15 cellular contexts compared by ENCODE assay signal in genomic region chr2:15840173-15840572, GRCh38.
DNase-seq lines count a peak whose midpoint lies in the region; ATAC-seq and TF ChIP-seq lines count a peak whose summit lies in the region.
"Had no signal": no experiment of that assay in that cellular context is flagged by ENCODE, and none has a peak within 500 bp of the region (broad histone marks: within the 10 kb centered on the region; RNA-seq: fewer than 3 reads in every experiment).

No MANE protein-coding gene starts in this region.

- ATAC-seq in foreskin keratinocyte: peak; percentile 81

- no peaks in the 10 kb centered on the region for H3K27me3 ChIP-seq in foreskin keratinocyte

- POLR2A ChIA-PET in RWPE1 (lab: Yijun Ruan, JAX; ENCODE audit: low non-redundant PET): no interaction called here

- CTCF ChIA-PET in RWPE1 (lab: Yijun Ruan, JAX): no interaction called here

- no peaks in the 10 kb centered on the region for H3K4me1 ChIP-seq in foreskin keratinocyte

- DNase-seq in HPDE6-E6E7 (ENCODE audit: extremely low spot score) (peak; percentile 44), RWPE1 (ENCODE audit: low spot score) (peak; percentile 63), foreskin keratinocyte (peak in 1 of 2 donors; percentile 17), ureter (ENCODE audit: low spot score) (peak; percentile 59), SHP77 (lab: John Stamatoyannopoulos, UW) (no peak), ecto neural progenitor cell (ENCODE audit: low spot score) (no peak)
- no peak for DNase-seq in activated effector memory CD4-positive, alpha-beta T cell treated with Interleukin-2 at 50 U/mL for 16 hours
- DNase-seq: ACHN; CD4-positive, CD25-positive, alpha-beta regulatory T cell; DND-41; GOT3; HFFc6; NCI-H187 treated with DMSO at 0.1 percent for 48 hours; NCI-H2171 treated with DMSO at 0.1 percent for 48 hours; NCI-H510A treated with DMSO at 0.1 percent for 48 hours had no signal

- TF ChIP-seq CTCF in RWPE1 (conservative IDR thresholded peaks at IDR 0.05; ENCODE audit: low read depth) (no peak), foreskin keratinocyte (conservative IDR thresholded peaks at IDR 0.05) (no peak)

- H3K27ac ChIP-seq in RWPE1 (no peak overlapping the region), foreskin keratinocyte (no peak overlapping the region)

Comparison
In these comparisons a context has a peak if more than half of its experiments do, and no peak if none do; other contexts are left out.
1. DNase-seq: peak in HPDE6-E6E7 (single experiment), RWPE1 (single experiment) and ureter (single experiment); none in SHP77 (0 of 2), activated effector memory CD4-positive, alpha-beta T cell treated with Interleukin-2 at 50 U/mL for 16 hours (single experiment) and ecto neural progenitor cell (single experiment).